Comparison of ENCODE assay signal across 2 cellular contexts in the genomic region with DNA sequence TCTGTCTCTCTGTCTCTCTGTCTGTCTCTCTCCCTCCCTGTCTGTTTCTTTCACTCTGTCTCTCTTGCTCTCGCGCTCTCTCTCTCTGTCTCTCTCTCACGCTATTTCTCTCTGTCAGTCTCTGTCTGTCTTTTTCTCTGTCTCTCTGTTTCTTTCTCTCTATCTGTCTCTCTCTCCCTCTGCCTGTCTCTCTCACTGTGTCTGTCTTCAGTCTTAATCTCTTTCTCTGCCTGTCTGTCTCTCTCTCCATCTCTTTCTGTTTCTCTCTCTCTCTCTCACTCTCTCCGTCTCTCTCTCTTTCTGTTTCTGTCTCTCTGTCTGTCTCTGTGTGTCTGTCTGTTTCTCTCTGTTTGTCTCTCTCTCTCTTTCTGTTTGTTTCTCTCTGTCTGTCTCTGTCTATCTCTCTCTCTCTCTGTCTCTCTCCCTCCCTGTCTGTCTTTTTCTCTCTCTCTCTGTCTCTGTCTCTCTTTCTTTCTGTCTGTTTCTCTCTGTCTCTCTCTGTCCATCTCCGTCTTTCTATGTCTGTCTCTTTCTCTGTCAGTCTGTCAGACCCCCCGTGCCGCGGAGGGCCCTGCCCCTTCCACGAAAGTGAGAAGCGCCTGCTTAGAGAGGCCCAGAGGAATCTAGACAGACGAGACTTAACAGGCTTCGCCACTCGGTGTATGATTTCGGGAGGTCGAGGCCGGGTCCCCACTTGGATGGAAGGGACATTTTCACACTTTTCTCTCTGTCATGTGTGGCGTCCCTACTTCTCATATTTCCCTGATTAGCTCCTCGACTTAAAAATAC.
TF ChIP-seq lines count a peak whose summit lies in the region.

No MANE protein-coding gene starts in this region.

TF ChIP-seq in GM23338, 12 proteins besides CTCF, POLR2A, EP300 and RAD21 (continued from another document):
- TF ChIP-seq, protein P1, sequence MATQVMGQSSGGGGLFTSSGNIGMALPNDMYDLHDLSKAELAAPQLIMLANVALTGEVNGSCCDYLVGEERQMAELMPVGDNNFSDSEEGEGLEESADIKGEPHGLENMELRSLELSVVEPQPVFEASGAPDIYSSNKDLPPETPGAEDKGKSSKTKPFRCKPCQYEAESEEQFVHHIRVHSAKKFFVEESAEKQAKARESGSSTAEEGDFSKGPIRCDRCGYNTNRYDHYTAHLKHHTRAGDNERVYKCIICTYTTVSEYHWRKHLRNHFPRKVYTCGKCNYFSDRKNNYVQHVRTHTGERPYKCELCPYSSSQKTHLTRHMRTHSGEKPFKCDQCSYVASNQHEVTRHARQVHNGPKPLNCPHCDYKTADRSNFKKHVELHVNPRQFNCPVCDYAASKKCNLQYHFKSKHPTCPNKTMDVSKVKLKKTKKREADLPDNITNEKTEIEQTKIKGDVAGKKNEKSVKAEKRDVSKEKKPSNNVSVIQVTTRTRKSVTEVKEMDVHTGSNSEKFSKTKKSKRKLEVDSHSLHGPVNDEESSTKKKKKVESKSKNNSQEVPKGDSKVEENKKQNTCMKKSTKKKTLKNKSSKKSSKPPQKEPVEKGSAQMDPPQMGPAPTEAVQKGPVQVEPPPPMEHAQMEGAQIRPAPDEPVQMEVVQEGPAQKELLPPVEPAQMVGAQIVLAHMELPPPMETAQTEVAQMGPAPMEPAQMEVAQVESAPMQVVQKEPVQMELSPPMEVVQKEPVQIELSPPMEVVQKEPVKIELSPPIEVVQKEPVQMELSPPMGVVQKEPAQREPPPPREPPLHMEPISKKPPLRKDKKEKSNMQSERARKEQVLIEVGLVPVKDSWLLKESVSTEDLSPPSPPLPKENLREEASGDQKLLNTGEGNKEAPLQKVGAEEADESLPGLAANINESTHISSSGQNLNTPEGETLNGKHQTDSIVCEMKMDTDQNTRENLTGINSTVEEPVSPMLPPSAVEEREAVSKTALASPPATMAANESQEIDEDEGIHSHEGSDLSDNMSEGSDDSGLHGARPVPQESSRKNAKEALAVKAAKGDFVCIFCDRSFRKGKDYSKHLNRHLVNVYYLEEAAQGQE (IDR thresholded peaks at IDR 0.05; ENCODE audit: unreplicated experiment), result no peak
- TF ChIP-seq, protein P2, sequence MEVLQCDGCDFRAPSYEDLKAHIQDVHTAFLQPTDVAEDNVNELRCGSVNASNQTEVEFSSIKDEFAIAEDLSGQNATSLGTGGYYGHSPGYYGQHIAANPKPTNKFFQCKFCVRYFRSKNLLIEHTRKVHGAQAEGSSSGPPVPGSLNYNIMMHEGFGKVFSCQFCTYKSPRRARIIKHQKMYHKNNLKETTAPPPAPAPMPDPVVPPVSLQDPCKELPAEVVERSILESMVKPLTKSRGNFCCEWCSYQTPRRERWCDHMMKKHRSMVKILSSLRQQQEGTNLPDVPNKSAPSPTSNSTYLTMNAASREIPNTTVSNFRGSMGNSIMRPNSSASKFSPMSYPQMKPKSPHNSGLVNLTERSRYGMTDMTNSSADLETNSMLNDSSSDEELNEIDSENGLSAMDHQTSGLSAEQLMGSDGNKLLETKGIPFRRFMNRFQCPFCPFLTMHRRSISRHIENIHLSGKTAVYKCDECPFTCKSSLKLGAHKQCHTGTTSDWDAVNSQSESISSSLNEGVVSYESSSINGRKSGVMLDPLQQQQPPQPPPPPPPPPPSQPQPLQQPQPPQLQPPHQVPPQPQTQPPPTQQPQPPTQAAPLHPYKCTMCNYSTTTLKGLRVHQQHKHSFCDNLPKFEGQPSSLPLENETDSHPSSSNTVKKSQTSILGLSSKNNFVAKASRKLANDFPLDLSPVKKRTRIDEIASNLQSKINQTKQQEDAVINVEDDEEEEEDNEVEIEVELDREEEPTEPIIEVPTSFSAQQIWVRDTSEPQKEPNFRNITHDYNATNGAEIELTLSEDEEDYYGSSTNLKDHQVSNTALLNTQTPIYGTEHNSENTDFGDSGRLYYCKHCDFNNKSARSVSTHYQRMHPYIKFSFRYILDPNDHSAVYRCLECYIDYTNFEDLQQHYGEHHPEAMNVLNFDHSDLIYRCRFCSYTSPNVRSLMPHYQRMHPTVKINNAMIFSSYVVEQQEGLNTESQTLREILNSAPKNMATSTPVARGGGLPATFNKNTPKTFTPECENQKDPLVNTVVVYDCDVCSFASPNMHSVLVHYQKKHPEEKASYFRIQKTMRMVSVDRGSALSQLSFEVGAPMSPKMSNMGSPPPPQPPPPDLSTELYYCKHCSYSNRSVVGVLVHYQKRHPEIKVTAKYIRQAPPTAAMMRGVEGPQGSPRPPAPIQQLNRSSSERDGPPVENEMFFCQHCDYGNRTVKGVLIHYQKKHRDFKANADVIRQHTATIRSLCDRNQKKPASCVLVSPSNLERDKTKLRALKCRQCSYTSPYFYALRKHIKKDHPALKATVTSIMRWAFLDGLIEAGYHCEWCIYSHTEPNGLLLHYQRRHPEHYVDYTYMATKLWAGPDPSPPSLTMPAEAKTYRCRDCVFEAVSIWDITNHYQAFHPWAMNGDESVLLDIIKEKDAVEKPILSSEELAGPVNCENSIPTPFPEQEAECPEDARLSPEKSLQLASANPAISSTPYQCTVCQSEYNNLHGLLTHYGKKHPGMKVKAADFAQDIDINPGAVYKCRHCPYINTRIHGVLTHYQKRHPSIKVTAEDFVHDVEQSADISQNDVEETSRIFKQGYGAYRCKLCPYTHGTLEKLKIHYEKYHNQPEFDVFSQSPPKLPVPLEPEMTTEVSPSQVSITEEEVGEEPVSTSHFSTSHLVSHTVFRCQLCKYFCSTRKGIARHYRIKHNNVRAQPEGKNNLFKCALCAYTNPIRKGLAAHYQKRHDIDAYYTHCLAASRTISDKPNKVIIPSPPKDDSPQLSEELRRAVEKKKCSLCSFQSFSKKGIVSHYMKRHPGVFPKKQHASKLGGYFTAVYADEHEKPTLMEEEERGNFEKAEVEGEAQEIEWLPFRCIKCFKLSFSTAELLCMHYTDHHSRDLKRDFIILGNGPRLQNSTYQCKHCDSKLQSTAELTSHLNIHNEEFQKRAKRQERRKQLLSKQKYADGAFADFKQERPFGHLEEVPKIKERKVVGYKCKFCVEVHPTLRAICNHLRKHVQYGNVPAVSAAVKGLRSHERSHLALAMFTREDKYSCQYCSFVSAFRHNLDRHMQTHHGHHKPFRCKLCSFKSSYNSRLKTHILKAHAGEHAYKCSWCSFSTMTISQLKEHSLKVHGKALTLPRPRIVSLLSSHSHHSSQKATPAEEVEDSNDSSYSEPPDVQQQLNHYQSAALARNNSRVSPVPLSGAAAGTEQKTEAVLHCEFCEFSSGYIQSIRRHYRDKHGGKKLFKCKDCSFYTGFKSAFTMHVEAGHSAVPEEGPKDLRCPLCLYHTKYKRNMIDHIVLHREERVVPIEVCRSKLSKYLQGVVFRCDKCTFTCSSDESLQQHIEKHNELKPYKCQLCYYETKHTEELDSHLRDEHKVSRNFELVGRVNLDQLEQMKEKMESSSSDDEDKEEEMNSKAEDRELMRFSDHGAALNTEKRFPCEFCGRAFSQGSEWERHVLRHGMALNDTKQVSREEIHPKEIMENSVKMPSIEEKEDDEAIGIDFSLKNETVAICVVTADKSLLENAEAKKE (CRISPR knock-in tag; IDR thresholded peaks at IDR 0.05), result no peak
- TF ChIP-seq ZNF114 (CRISPR knock-in tag; IDR thresholded peaks at IDR 0.05), result no peak
- no peak for TF ChIP-seq JUNB (IDR thresholded peaks at IDR 0.05; ENCODE audit: unreplicated experiment)
- TF ChIP-seq EZH2 (IDR thresholded peaks at IDR 0.05; ENCODE audit: low read depth, unreplicated experiment), result no peak
- TF ChIP-seq POLR2AphosphoS5 (IDR thresholded peaks at IDR 0.05; ENCODE audit: low read depth), result no peak

TF ChIP-seq in SK-N-SH treated with all-trans-retinoic acid at 6 μM for 48 hours, 23 proteins besides CTCF, POLR2A, EP300 and RAD21 (continued from another document):
- TF ChIP-seq, protein P3, sequence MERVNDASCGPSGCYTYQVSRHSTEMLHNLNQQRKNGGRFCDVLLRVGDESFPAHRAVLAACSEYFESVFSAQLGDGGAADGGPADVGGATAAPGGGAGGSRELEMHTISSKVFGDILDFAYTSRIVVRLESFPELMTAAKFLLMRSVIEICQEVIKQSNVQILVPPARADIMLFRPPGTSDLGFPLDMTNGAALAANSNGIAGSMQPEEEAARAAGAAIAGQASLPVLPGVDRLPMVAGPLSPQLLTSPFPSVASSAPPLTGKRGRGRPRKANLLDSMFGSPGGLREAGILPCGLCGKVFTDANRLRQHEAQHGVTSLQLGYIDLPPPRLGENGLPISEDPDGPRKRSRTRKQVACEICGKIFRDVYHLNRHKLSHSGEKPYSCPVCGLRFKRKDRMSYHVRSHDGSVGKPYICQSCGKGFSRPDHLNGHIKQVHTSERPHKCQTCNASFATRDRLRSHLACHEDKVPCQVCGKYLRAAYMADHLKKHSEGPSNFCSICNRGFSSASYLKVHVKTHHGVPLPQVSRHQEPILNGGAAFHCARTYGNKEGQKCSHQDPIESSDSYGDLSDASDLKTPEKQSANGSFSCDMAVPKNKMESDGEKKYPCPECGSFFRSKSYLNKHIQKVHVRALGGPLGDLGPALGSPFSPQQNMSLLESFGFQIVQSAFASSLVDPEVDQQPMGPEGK (CRISPR knock-in tag; IDR thresholded peaks at IDR 0.05; ENCODE audit: borderline replicate concordance), result no peak
- TF ChIP-seq, protein P4, sequence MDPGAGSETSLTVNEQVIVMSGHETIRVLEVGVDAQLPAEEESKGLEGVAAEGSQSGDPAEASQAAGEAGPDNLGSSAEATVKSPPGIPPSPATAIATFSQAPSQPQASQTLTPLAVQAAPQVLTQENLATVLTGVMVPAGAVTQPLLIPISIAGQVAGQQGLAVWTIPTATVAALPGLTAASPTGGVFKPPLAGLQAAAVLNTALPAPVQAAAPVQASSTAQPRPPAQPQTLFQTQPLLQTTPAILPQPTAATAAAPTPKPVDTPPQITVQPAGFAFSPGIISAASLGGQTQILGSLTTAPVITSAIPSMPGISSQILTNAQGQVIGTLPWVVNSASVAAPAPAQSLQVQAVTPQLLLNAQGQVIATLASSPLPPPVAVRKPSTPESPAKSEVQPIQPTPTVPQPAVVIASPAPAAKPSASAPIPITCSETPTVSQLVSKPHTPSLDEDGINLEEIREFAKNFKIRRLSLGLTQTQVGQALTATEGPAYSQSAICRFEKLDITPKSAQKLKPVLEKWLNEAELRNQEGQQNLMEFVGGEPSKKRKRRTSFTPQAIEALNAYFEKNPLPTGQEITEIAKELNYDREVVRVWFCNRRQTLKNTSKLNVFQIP (CRISPR knock-in tag; IDR thresholded peaks at IDR 0.05; ENCODE audit: borderline replicate concordance, low read depth), result no peak
- TF ChIP-seq ZC3H10 (CRISPR knock-in tag; IDR thresholded peaks at IDR 0.05) (no peak), TOX (CRISPR knock-in tag; IDR thresholded peaks at IDR 0.05; ENCODE audit: borderline replicate concordance) (no peak), CSDC2 (CRISPR knock-in tag; IDR thresholded peaks at IDR 0.05) (no peak), ZFP30 (CRISPR knock-in tag; IDR thresholded peaks at IDR 0.05) (no peak), ZNF565 (CRISPR knock-in tag; conservative IDR thresholded peaks at IDR 0.05; ENCODE audit: low read depth) (no peak), PPARA (CRISPR knock-in tag; IDR thresholded peaks at IDR 0.05; ENCODE audit: borderline replicate concordance) (no peak)
- TF ChIP-seq, protein P5, sequence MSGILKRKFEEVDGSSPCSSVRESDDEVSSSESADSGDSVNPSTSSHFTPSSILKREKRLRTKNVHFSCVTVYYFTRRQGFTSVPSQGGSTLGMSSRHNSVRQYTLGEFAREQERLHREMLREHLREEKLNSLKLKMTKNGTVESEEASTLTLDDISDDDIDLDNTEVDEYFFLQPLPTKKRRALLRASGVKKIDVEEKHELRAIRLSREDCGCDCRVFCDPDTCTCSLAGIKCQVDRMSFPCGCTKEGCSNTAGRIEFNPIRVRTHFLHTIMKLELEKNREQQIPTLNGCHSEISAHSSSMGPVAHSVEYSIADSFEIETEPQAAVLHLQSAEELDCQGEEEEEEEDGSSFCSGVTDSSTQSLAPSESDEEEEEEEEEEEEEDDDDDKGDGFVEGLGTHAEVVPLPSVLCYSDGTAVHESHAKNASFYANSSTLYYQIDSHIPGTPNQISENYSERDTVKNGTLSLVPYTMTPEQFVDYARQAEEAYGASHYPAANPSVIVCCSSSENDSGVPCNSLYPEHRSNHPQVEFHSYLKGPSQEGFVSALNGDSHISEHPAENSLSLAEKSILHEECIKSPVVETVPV (CRISPR knock-in tag; IDR thresholded peaks at IDR 0.05), result no peak
- TF ChIP-seq, protein P6, sequence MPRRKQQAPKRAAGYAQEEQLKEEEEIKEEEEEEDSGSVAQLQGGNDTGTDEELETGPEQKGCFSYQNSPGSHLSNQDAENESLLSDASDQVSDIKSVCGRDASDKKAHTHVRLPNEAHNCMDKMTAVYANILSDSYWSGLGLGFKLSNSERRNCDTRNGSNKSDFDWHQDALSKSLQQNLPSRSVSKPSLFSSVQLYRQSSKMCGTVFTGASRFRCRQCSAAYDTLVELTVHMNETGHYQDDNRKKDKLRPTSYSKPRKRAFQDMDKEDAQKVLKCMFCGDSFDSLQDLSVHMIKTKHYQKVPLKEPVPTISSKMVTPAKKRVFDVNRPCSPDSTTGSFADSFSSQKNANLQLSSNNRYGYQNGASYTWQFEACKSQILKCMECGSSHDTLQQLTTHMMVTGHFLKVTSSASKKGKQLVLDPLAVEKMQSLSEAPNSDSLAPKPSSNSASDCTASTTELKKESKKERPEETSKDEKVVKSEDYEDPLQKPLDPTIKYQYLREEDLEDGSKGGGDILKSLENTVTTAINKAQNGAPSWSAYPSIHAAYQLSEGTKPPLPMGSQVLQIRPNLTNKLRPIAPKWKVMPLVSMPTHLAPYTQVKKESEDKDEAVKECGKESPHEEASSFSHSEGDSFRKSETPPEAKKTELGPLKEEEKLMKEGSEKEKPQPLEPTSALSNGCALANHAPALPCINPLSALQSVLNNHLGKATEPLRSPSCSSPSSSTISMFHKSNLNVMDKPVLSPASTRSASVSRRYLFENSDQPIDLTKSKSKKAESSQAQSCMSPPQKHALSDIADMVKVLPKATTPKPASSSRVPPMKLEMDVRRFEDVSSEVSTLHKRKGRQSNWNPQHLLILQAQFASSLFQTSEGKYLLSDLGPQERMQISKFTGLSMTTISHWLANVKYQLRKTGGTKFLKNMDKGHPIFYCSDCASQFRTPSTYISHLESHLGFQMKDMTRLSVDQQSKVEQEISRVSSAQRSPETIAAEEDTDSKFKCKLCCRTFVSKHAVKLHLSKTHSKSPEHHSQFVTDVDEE (CRISPR knock-in tag; IDR thresholded peaks at IDR 0.05), result no peak
